14 cellular contexts compared by ENCODE assay signal in genomic region chr14:35368993-35369392, GRCh38. TPM values are rescaled to one million over a fixed set of nuclear protein-coding genes. Genes with fewer than 3 reads are reported as not detected.
DNase-seq lines count a peak whose midpoint lies in the region; ATAC-seq and TF ChIP-seq lines count a peak whose summit lies in the region.
"Had no signal": no experiment of that assay in that cellular context is flagged by ENCODE, and none has a peak within 500 bp of the region (broad histone marks: within the 10 kb centered on the region; RNA-seq: fewer than 3 reads in every experiment).

No MANE protein-coding gene starts in this region.

- in situ Hi-C loops in Panc1 (cut with HindIII; ENCODE audit: low pct_unique_long_range_greater_than_20kb, low sequenced_read_pairs) = no loop called here

- no peak for DNase-seq in Panc1 (ENCODE audit: low read depth, low spot score)
- DNase-seq in esophagus squamous epithelium (lab: John Stamatoyannopoulos, UW) = no peak
- DNase-seq in retina = peak; percentile 46
- DNase-seq in NOMO-1 treated with dmso at 0.1 percent for 144 hours (lab: John Stamatoyannopoulos, UW; ENCODE audit: unreplicated experiment) = no peak
- DNase-seq in kidney glomerular epithelial cell (lab: John Stamatoyannopoulos, UW) = no peak
- DNase-seq in A673 (ENCODE audit: low spot score) = no peak
- DNase-seq: activated CD4-positive, alpha-beta memory T cell treated with anti-CD3 and anti-CD28 coated beads for 36 hours; activated naive CD4-positive, alpha-beta T cell treated with anti-CD3 and anti-CD28 coated beads, Interleukin-2, amount 10 ng/mL, durations not matched to agents 7 days and 5 days; activated T-cell treated with anti-CD3 and anti-CD28 coated beads, Interleukin-2, amount 50 U/mL, for 24 hours; NK-92 treated with Interleukin-12 subunit alpha and Interleukin-12 subunit beta, amount 100 ng/mL, for 24 hours; stimulated activated naive CD4-positive, alpha-beta T cell treated with Interleukin-2 at 50 U/mL for 16 hours had no signal

- intact Hi-C loops in Panc1 (cut with micrococcal nuclease; ENCODE audit: unreplicated experiment) = no loop called here
- intact Hi-C loops in esophagus squamous epithelium (cut with DNase I) = no loop called here
- intact Hi-C loops in A673 (cut with micrococcal nuclease; ENCODE audit: unreplicated experiment) = no loop called here

- CTCF ChIA-PET in Panc1 (lab: Charles Lee) (no interaction called here), A673 (lab: Charles Lee) (no interaction called here)

- peaks cover 56% of the 10 kb centered on the region for H3K4me1 ChIP-seq in BLaER1
- H3K4me1 ChIP-seq in Panc1 (ENCODE audit: control insufficient read depth, insufficient read depth, low read length) = peaks cover 36% of the 10 kb centered on the region
- peaks cover 44 to 68% (median 52%) of the 10 kb centered on the region in 3 donors for H3K4me1 ChIP-seq in esophagus squamous epithelium
- H3K4me1 ChIP-seq in A673 (ENCODE audit: insufficient read depth, low read length, poor library complexity, severe bottlenecking) = peaks cover 13% of the 10 kb centered on the region

- TF ChIP-seq CTCF in Panc1 (IDR thresholded peaks at IDR 0.05) = no peak
- no peak for TF ChIP-seq CTCF in esophagus squamous epithelium (IDR thresholded peaks at IDR 0.05)
- no peak for TF ChIP-seq CTCF in A673 (conservative IDR thresholded peaks at IDR 0.05; ENCODE audit: low read depth, low read length)

- H3K9me3 ChIP-seq in BLaER1 = peaks cover 16% of the 10 kb centered on the region
- no peaks in the 10 kb centered on the region for H3K9me3 ChIP-seq in Panc1 (ENCODE audit: control insufficient read depth, insufficient read depth, low read depth, low read length)
- H3K9me3 ChIP-seq in esophagus squamous epithelium = peaks cover 0 to 13% (median 8%) of the 10 kb centered on the region in 3 donors
- no peaks in the 10 kb centered on the region for H3K9me3 ChIP-seq in A673 (ENCODE audit: low read depth, low read length, poor library complexity, severe bottlenecking)

- peak overlapping the region; percentile 76; the same call in 1 of the 2 replicates for H3K9ac ChIP-seq in BLaER1

- no peaks in the 10 kb centered on the region for H4K20me1 ChIP-seq in BLaER1

- ATAC-seq in Panc1 = no peak
- ATAC-seq in GM18909 (IDR thresholded peaks at IDR 0.05; ENCODE audit: poor library complexity, unreplicated experiment) = no peak

- no peak for TF ChIP-seq POLR2A in esophagus squamous epithelium (IDR thresholded peaks at IDR 0.05)

- peak overlapping the region; percentile 86 for H3K4me2 ChIP-seq in BLaER1

- no TSS peak for BruUV-seq in Panc1 (replicated peaks; lab: Mats Ljungman, UMichigan)
- BruUV-seq in A673 (replicated peaks; lab: Mats Ljungman, UMichigan) = no TSS peak

- POLR2A ChIA-PET in Panc1 (lab: Charles Lee) = no interaction called here
- POLR2A ChIA-PET in A673 (lab: Charles Lee; ENCODE audit: low non-redundant PET) = interaction anchor here (0.6 kb wide), 1 partner anchor 32 kb away, joined by 3 read pairs; no protein-coding TSS in a partner anchor

- H3K27me3 ChIP-seq in BLaER1 = no peaks in the 10 kb centered on the region
- no peaks in the 10 kb centered on the region for H3K27me3 ChIP-seq in Panc1 (ENCODE audit: control insufficient read depth, insufficient read depth, low read length)
- no peaks in the 10 kb centered on the region for H3K27me3 ChIP-seq in esophagus squamous epithelium
- H3K27me3 ChIP-seq in A673 (replicated peaks; ENCODE audit: insufficient read depth, low read depth, low read length, poor library complexity) = no peaks in the 10 kb centered on the region

- 83 to 86% methylated on average over 21 to 26 of the region's 27 CpGs for WGBS in esophagus squamous epithelium, 2 donors

- H3K27ac ChIP-seq in BLaER1 (peak overlapping the region; percentile 94), Panc1 (ENCODE audit: low read length) (peak overlapping the region; percentile 66), esophagus squamous epithelium (peak overlapping the region in 3 of 4 donors; percentile 66 to 89 (median 72)), A673 (ENCODE audit: low read depth, low read length, poor library complexity, severe bottlenecking) (no peak overlapping the region)
- H3K27ac ChIP-seq: VCaP had no signal

- no peaks in the 10 kb centered on the region for H3K36me3 ChIP-seq in BLaER1
- H3K36me3 ChIP-seq in Panc1 (ENCODE audit: control insufficient read depth, insufficient read depth, low read length) = no peaks in the 10 kb centered on the region
- H3K36me3 ChIP-seq in esophagus squamous epithelium = no peaks in the 10 kb centered on the region
- H3K36me3 ChIP-seq in A673 (ENCODE audit: insufficient read depth, low read length, poor library complexity, severe bottlenecking) = no peaks in the 10 kb centered on the region

- H3K4me3 ChIP-seq in BLaER1 (no peak overlapping the region), Panc1 (ENCODE audit: low read depth in 2 of 2, low read length in 2 of 2) (no peak overlapping the region), esophagus squamous epithelium (peak overlapping the region in 1 of 4 donors; percentile 10), A673 (ENCODE audit: low read depth, low read length, poor library complexity, severe bottlenecking) (no peak overlapping the region)

RNA-seq across cellular contexts. Expression of gene NFKBIA, which starts 35.6 kb away (rescaled TPM):
- total RNA-seq in Panc1 (2021; ENCODE audit: unreplicated experiment) (99.4 TPM), esophagus squamous epithelium (100 to 1,000 TPM; 139 to 441 (median 298) TPM), A673 (2021) (69.9 and 73.9 TPM in 2 replicates)
- 121 TPM for polyA plus RNA-seq in Panc1 (2012; ENCODE audit: insufficient read length)
